In the genomic region with DNA sequence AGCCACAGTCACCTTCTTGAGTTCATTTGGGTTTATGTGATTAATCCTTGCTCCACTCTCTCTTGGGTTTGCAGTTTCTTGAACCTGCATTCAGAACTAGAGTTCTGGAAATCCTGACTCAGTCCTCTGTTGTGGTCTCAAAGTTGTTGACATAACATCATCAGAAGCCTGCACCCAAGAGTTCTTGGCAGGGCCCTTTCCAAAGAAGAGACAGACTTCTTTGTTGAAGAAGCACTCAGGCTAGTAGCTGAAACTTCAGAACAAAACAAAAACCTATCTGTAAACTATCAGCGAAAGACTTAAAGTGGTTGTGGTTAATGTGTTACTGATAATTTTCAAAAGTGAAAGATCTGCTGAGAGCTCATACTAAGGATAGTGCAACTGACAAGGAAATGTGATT, we compare ENCODE assay signal across 13 cellular contexts.
A peak's percentile ranks its signal among the peaks of the same experiment; 100 is the strongest.
DNase-seq lines count a peak whose midpoint lies in the region; ATAC-seq and TF ChIP-seq lines count a peak whose summit lies in the region.
"Had no signal": no experiment of that assay in that cellular context is flagged by ENCODE, and none has a peak within 500 bp of the region (broad histone marks: within the 10 kb centered on the region; RNA-seq: fewer than 3 reads in every experiment).

No MANE protein-coding gene starts in this region.

- H3K9me3 ChIP-seq in heart left ventricle (peaks cover 0 to 1% (median 0%) of the 10 kb centered on the region in 12 donors), stomach (peaks cover 0 to 1% (median under 1%) of the 10 kb centered on the region in 4 donors)

- no peak for TF ChIP-seq EP300 in stomach (IDR thresholded peaks at IDR 0.05)

- peak; percentile 21 for DNase-seq in epithelial cell of esophagus (ENCODE audit: low read depth)
- no peak for DNase-seq in left cardiac atrium
- no peak for DNase-seq in heart left ventricle
- DNase-seq in left lobe of liver (ENCODE audit: low spot score), result no peak
- DNase-seq in stomach, result no peak
- DNase-seq: NCI-H1436 treated with DMSO at 0.1 percent for 48 hours, nephron progenitor cell had no signal

- no peak overlapping the region for H3K4me3 ChIP-seq in epithelial cell of esophagus (ENCODE audit: low read length)
- H3K4me3 ChIP-seq in heart left ventricle, result no peak overlapping the region
- H3K4me3 ChIP-seq in stomach, result no peak overlapping the region
- H3K4me3 ChIP-seq: BLaER1 treated with 17β-estradiol and CSF1 and Interleukin-3, amounts not matched to agents 10 nM and 100 nM; cardiac muscle cell had no signal

- no peak for TF ChIP-seq CTCF in epithelial cell of esophagus (IDR thresholded peaks at IDR 0.05; ENCODE audit: insufficient read depth, low read depth, low read length, missing control alignments)
- no peak for TF ChIP-seq CTCF in heart left ventricle (IDR thresholded peaks at IDR 0.05)
- no peak for TF ChIP-seq CTCF in stomach (IDR thresholded peaks at IDR 0.05)

- WGBS in heart left ventricle, 4 donors, result 78 to 90% (median 86%) methylated on average over 1 of the region's 1 CpG
- WGBS in stomach, 5 donors, result 29 to 53% (median 46%) methylated on average over 1 of the region's 1 CpG

- peak; percentile 77 for ATAC-seq in GM18508 (IDR thresholded peaks at IDR 0.05; ENCODE audit: insufficient read depth, unreplicated experiment)
- peak; percentile 65 for ATAC-seq in GM21367 (IDR thresholded peaks at IDR 0.05; ENCODE audit: unreplicated experiment)
- ATAC-seq in HG03457 (IDR thresholded peaks at IDR 0.05; ENCODE audit: unreplicated experiment), result peak; percentile 86
- ATAC-seq in left cardiac atrium, result no peak
- ATAC-seq in heart left ventricle, result no peak
- ATAC-seq in left lobe of liver, result no peak
- ATAC-seq: stimulated activated memory B cell treated with anti-CD40 and anti-IgM and Interleukin-4, amounts not matched to agents 10 μg/mL and 1 μg/mL and 100 μg/mL, for 72 hours had no signal

- H3K4me1 ChIP-seq in heart left ventricle (no peaks in the 10 kb centered on the region), stomach (no peaks in the 10 kb centered on the region)

- H3K36me3 ChIP-seq in heart left ventricle (no peaks in the 10 kb centered on the region), stomach (no peaks in the 10 kb centered on the region)
- H3K36me3 ChIP-seq: BLaER1 treated with 17β-estradiol and CSF1 and Interleukin-3, amounts not matched to agents 10 nM and 100 nM; cardiac muscle cell had no signal

- intact Hi-C loops in left cardiac atrium (cut with DNase I) (no loop called here), heart left ventricle (cut with DNase I) (no loop called here), stomach (cut with DNase I; ENCODE audit: low total_unique reads) (no loop called here)

- H3K27ac ChIP-seq in heart left ventricle (no peak overlapping the region), stomach (no peak overlapping the region)
- H3K27ac ChIP-seq: BLaER1 treated with 17β-estradiol and CSF1 and Interleukin-3, amounts not matched to agents 10 nM and 100 nM; cardiac muscle cell had no signal

- no peak for TF ChIP-seq POLR2A in heart left ventricle (IDR thresholded peaks at IDR 0.05)
- no peak for TF ChIP-seq POLR2A in stomach (IDR thresholded peaks at IDR 0.05)

- H3K27me3 ChIP-seq in heart left ventricle (peaks cover 0 to 20% (median 1%) of the 10 kb centered on the region in 9 donors), stomach (peaks cover 0 to 4% (median 0%) of the 10 kb centered on the region in 3 donors)
- H3K27me3 ChIP-seq: BLaER1 treated with 17β-estradiol and CSF1 and Interleukin-3, amounts not matched to agents 10 nM and 100 nM had no signal

Comparison
In these comparisons a context has a peak if more than half of its experiments do, and no peak if none do; other contexts are left out.
1. ATAC-seq: peak in GM18508 (single experiment), GM21367 (single experiment) and HG03457 (single experiment); none in left cardiac atrium (0 of 2), heart left ventricle (0 of 4) and left lobe of liver (single experiment).